Comparison of ENCODE assay signal across 1 cellular context in the genomic region with DNA sequence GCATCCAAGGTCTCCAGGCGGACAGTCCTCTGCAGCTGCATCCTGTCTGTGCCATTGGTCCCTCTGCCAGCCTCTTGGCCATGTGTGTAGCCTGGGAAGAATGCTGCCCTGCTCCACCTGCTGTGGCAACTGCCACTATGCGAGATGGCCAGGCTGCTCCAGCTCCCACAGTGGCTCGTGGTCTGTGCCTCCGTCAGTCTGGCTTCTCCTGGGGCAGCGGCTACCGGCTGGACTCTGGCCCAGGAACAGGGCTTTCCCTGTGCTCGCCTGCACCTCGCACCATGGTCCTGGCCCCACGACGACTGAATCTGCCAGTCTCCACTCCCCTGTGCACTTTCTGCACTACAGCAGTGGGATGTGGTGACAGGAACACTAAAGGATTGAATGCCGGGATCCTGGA.
A peak's percentile ranks its signal among the peaks of the same experiment; 100 is the strongest.
TF ChIP-seq lines count a peak whose summit lies in the region.

No MANE protein-coding gene starts in this region.

TF ChIP-seq in HepG2, 621 proteins besides CTCF, POLR2A, EP300 and RAD21 (continues in another document):
- TF ChIP-seq, protein P1, sequence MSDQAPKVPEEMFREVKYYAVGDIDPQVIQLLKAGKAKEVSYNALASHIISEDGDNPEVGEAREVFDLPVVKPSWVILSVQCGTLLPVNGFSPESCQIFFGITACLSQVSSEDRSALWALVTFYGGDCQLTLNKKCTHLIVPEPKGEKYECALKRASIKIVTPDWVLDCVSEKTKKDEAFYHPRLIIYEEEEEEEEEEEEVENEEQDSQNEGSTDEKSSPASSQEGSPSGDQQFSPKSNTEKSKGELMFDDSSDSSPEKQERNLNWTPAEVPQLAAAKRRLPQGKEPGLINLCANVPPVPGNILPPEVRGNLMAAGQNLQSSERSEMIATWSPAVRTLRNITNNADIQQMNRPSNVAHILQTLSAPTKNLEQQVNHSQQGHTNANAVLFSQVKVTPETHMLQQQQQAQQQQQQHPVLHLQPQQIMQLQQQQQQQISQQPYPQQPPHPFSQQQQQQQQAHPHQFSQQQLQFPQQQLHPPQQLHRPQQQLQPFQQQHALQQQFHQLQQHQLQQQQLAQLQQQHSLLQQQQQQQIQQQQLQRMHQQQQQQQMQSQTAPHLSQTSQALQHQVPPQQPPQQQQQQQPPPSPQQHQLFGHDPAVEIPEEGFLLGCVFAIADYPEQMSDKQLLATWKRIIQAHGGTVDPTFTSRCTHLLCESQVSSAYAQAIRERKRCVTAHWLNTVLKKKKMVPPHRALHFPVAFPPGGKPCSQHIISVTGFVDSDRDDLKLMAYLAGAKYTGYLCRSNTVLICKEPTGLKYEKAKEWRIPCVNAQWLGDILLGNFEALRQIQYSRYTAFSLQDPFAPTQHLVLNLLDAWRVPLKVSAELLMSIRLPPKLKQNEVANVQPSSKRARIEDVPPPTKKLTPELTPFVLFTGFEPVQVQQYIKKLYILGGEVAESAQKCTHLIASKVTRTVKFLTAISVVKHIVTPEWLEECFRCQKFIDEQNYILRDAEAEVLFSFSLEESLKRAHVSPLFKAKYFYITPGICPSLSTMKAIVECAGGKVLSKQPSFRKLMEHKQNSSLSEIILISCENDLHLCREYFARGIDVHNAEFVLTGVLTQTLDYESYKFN (CRISPR knock-in tag; conservative IDR thresholded peaks at IDR 0.05) = peak; percentile 27; the same call in 1 of the 2 replicates
- TF ChIP-seq ZSCAN22 (CRISPR knock-in tag; IDR thresholded peaks at IDR 0.05) (peak; percentile 85; the same call in 1 of the 2 replicates), ZNF574 (CRISPR knock-in tag; IDR thresholded peaks at IDR 0.05) (0 out of 2 replicates have a peak, but pooled peaks have one; percentile 27), ZBTB1 (CRISPR knock-in tag; IDR thresholded peaks at IDR 0.05; ENCODE audit: borderline replicate concordance) (no peak), ZNF292 (CRISPR knock-in tag; IDR thresholded peaks at IDR 0.05; ENCODE audit: borderline replicate concordance, low read depth) (0 out of 2 replicates have a peak, but pooled peaks have one; percentile 44), MYC (CRISPR knock-in tag; IDR thresholded peaks at IDR 0.05; ENCODE audit: borderline replicate concordance) (peak; percentile 35; the same call in 1 of the 2 replicates), THAP9 (CRISPR knock-in tag; IDR thresholded peaks at IDR 0.05; ENCODE audit: borderline replicate concordance) (0 out of 2 replicates have a peak, but pooled peaks have one; percentile 4), ZNF446 (CRISPR knock-in tag; IDR thresholded peaks at IDR 0.05) (no peak), TP53 (CRISPR knock-in tag; conservative IDR thresholded peaks at IDR 0.05) (no peak), HNRNPL (IDR thresholded peaks at IDR 0.05; ENCODE audit: low read depth, low read length) (0 out of 2 replicates have a peak, but pooled peaks have one; percentile 61), HDAC2 (CRISPR knock-in tag; IDR thresholded peaks at IDR 0.05) (0 out of 2 replicates have a peak, but pooled peaks have one; percentile 22), SMARCE1 (IDR thresholded peaks at IDR 0.05; ENCODE audit: borderline replicate concordance) (no peak), ZNF501 (CRISPR knock-in tag; IDR thresholded peaks at IDR 0.05) (0 out of 2 replicates have a peak, but pooled peaks have one; percentile 26), ZNF30 (CRISPR knock-in tag; IDR thresholded peaks at IDR 0.05) (no peak), CCAR2 (optimal IDR thresholded peaks at IDR 0.05; ENCODE audit: low read depth, low read length) (no peak), ZNF615 (CRISPR knock-in tag; IDR thresholded peaks at IDR 0.05; ENCODE audit: borderline replicate concordance) (no peak), ZNF280B (CRISPR knock-in tag; IDR thresholded peaks at IDR 0.05; ENCODE audit: borderline replicate concordance) (0 out of 2 replicates have a peak, but pooled peaks have one; percentile 29), HMGXB4 (CRISPR knock-in tag; IDR thresholded peaks at IDR 0.05; ENCODE audit: borderline replicate concordance in 1 of 2, low read depth in 1 of 2) (0 out of 4 replicates have a peak, but pooled peaks of 1 of the 2 experiments have one; percentile 9), ELF3 (CRISPR knock-in tag; IDR thresholded peaks at IDR 0.05) (0 out of 2 replicates have a peak, but pooled peaks have one; percentile 23), MBD4 (IDR thresholded peaks at IDR 0.05; ENCODE audit: borderline replicate concordance, low read length) (no peak), ZNF816 (CRISPR knock-in tag; IDR thresholded peaks at IDR 0.05; ENCODE audit: borderline replicate concordance) (no peak), CENPX (CRISPR knock-in tag; IDR thresholded peaks at IDR 0.05) (no peak), HHEX (CRISPR knock-in tag; IDR thresholded peaks at IDR 0.05) (no peak), POLR2G (IDR thresholded peaks at IDR 0.05; ENCODE audit: low read depth, low read length) (no peak), JUND (CRISPR knock-in tag; IDR thresholded peaks at IDR 0.05) (no peak), SALL1 (CRISPR knock-in tag; IDR thresholded peaks at IDR 0.05) (peak; percentile 42; the same call in 1 of the 2 replicates), ATF7-NPFF (CRISPR knock-in tag; IDR thresholded peaks at IDR 0.05; ENCODE audit: low read depth) (peak; percentile 43; the same call in 1 of the 2 replicates), GFI1 (CRISPR knock-in tag; IDR thresholded peaks at IDR 0.05; ENCODE audit: borderline replicate concordance) (no peak), HDAC1 (CRISPR knock-in tag; IDR thresholded peaks at IDR 0.05) (peak; percentile 39; the same call in 1 of the 2 replicates), SKI (IDR thresholded peaks at IDR 0.05; ENCODE audit: partially characterized antibody) (no peak), ZSCAN25 (CRISPR knock-in tag; IDR thresholded peaks at IDR 0.05) (0 out of 2 replicates have a peak, but pooled peaks have one; percentile 22), PLRG1 (conservative IDR thresholded peaks at IDR 0.05) (no peak), ZNF431 (CRISPR knock-in tag; IDR thresholded peaks at IDR 0.05; ENCODE audit: borderline replicate concordance, low read depth) (no peak), ZNF746 (CRISPR knock-in tag; IDR thresholded peaks at IDR 0.05) (no peak), HNF4A (CRISPR knock-in tag; IDR thresholded peaks at IDR 0.05) (peak; percentile 59), MTA1 (CRISPR knock-in tag; IDR thresholded peaks at IDR 0.05; ENCODE audit: borderline replicate concordance) (0 out of 2 replicates have a peak, but pooled peaks have one; percentile 24), KDM5B (CRISPR knock-in tag; IDR thresholded peaks at IDR 0.05; ENCODE audit: borderline replicate concordance) (0 out of 2 replicates have a peak, but pooled peaks have one; percentile 8), ZNF354B (CRISPR knock-in tag; IDR thresholded peaks at IDR 0.05) (no peak), UBTF (CRISPR knock-in tag; IDR thresholded peaks at IDR 0.05) (peak; percentile 72)
- TF ChIP-seq, protein P2, sequence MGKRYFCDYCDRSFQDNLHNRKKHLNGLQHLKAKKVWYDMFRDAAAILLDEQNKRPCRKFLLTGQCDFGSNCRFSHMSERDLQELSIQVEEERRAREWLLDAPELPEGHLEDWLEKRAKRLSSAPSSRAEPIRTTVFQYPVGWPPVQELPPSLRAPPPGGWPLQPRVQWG (CRISPR knock-in tag; IDR thresholded peaks at IDR 0.05; ENCODE audit: borderline replicate concordance, low read depth) = no peak
- TF ChIP-seq, protein P3, sequence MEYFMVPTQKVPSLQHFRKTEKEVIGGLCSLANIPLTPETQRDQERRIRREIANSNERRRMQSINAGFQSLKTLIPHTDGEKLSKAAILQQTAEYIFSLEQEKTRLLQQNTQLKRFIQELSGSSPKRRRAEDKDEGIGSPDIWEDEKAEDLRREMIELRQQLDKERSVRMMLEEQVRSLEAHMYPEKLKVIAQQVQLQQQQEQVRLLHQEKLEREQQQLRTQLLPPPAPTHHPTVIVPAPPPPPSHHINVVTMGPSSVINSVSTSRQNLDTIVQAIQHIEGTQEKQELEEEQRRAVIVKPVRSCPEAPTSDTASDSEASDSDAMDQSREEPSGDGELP (IDR thresholded peaks at IDR 0.05; ENCODE audit: borderline replicate concordance, low read depth) = no peak
- TF ChIP-seq, protein P4, sequence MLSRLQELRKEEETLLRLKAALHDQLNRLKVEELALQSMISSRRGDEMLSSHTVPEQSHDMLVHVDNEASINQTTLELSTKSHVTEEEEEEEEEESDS (CRISPR knock-in tag; IDR thresholded peaks at IDR 0.05; ENCODE audit: borderline replicate concordance) = no peak
